11 cellular contexts compared by ENCODE assay signal in genomic region chr17:76732734-76733617, GRCh38. TPM values are rescaled to one million over a fixed set of nuclear protein-coding genes. Genes with fewer than 3 reads are reported as not detected.
DNase-seq lines count a peak whose midpoint lies in the region; ATAC-seq and TF ChIP-seq lines count a peak whose summit lies in the region.
"Had no signal": no experiment of that assay in that cellular context is flagged by ENCODE, and none has a peak within 500 bp of the region (broad histone marks: within the 10 kb centered on the region; RNA-seq: fewer than 3 reads in every experiment).

No MANE protein-coding gene starts in this region.

- H3K9me3 Mint-ChIP-seq in activated T-cell treated with anti-CD3 and anti-CD28 coated beads, Interleukin-2, amount 50 U/mL, for 24 hours: no peaks in the 10 kb centered on the region
- no peaks in the 10 kb centered on the region for H3K9me3 Mint-ChIP-seq in stimulated activated effector memory CD8-positive, alpha-beta T cell treated with anti-CD3 and anti-CD28 coated beads, Interleukin-12 subunit alpha, Interleukin-12 subunit beta, amount 100 ng/mL, for 72 hours

- H3K9me3 ChIP-seq in PC-3 (ENCODE audit: low read length): no peaks in the 10 kb centered on the region
- H3K9me3 ChIP-seq: esophagus squamous epithelium had no signal

- H3K4me3 ChIP-seq in PC-3 (ENCODE audit: low read length): peak overlapping the region; percentile 89

- peaks cover 49% of the 10 kb centered on the region for H3K36me3 ChIP-seq in PC-3 (ENCODE audit: low read depth, low read length)

- peaks cover 93% of the 10 kb centered on the region for H3K36me3 Mint-ChIP-seq in activated T-cell treated with anti-CD3 and anti-CD28 coated beads, Interleukin-2, amount 50 U/mL, for 24 hours (ENCODE audit: low read depth)
- peaks cover 100% of the 10 kb centered on the region for H3K36me3 Mint-ChIP-seq in stimulated activated effector memory CD8-positive, alpha-beta T cell treated with anti-CD3 and anti-CD28 coated beads, Interleukin-12 subunit alpha, Interleukin-12 subunit beta, amount 100 ng/mL, for 72 hours

- H3K4me2 ChIP-seq in PC-3 (ENCODE audit: low read length): peak overlapping the region; percentile 83

- H3K27ac ChIP-seq in PC-3 (ENCODE audit: low read length) (no peak overlapping the region), epithelial cell of prostate (peak overlapping the region; percentile 95)

- H3K79me2 ChIP-seq in PC-3 (ENCODE audit: low read length): peaks cover 84% of the 10 kb centered on the region

- POLR2A ChIA-PET in PC-3 (lab: Charles Lee; ENCODE audit: unreplicated experiment): no interaction called here

- BruUV-seq in PC-3 (replicated peaks; lab: Mats Ljungman, UMichigan): no TSS peak

- TF ChIP-seq CTCF in PC-3 (conservative IDR thresholded peaks at IDR 0.05; ENCODE audit: low read depth, low read length): no peak

- H4K20me1 ChIP-seq in PC-3 (ENCODE audit: low read length): peaks cover 45% of the 10 kb centered on the region

- H2AFZ ChIP-seq in PC-3 (ENCODE audit: low read length): no peak overlapping the region

- H3K4me1 ChIP-seq in PC-3 (ENCODE audit: insufficient read depth, low read length): peaks cover 21% of the 10 kb centered on the region

- intact Hi-C loops in PC-3 (cut with micrococcal nuclease): loop anchor here (10.0 kb wide), 1 partner anchor 552 kb away; no protein-coding TSS in a partner anchor

- H3F3A ChIP-seq in PC-3 (ENCODE audit: low read length, unreplicated experiment): peaks cover 27% of the 10 kb centered on the region

- no peaks in the 10 kb centered on the region for H3K27me3 ChIP-seq in PC-3 (ENCODE audit: low read length)
- H3K27me3 ChIP-seq: esophagus squamous epithelium had no signal

- no peak for DNase-seq in activated T-cell treated with anti-CD3 and anti-CD28 coated beads, Interleukin-2, amount 50 U/mL, for 24 hours
- DNase-seq in activated T-cell treated with anti-CD3 and anti-CD28 coated beads, Interleukin-2, amount 50 U/mL, for 48 hours: no peak
- DNase-seq in PC-3 (no peak), epithelial cell of prostate (ENCODE audit: low read depth, low spot score) (no peak), pons (ENCODE audit: low spot score) (no peak), NCI-H146 treated with DMSO at 0.1 percent for 48 hours (lab: John Stamatoyannopoulos, UW; ENCODE audit: unreplicated experiment) (no peak)
- DNase-seq in stimulated activated effector memory CD8-positive, alpha-beta T cell treated with anti-CD3 and anti-CD28 coated beads, Interleukin-12 subunit alpha, Interleukin-12 subunit beta, amount 100 ng/mL, for 72 hours (ENCODE audit: low spot score in 2 of 2): no peak
- DNase-seq: activated CD8-positive, alpha-beta memory T cell treated with anti-CD3 and anti-CD28 coated beads, Interleukin-2, amount 50 U/mL, for 48 hours; esophagus squamous epithelium; substantia nigra had no signal

- H3K27ac Mint-ChIP-seq in activated T-cell treated with anti-CD3 and anti-CD28 coated beads, Interleukin-2, amount 50 U/mL, for 24 hours: peak overlapping the region; percentile 99
- peak overlapping the region; percentile 99 for H3K27ac Mint-ChIP-seq in stimulated activated effector memory CD8-positive, alpha-beta T cell treated with anti-CD3 and anti-CD28 coated beads, Interleukin-12 subunit alpha, Interleukin-12 subunit beta, amount 100 ng/mL, for 72 hours

- H3K9ac ChIP-seq in PC-3 (ENCODE audit: low read length): no peak overlapping the region

- peaks cover 54% of the 10 kb centered on the region for H3K4me1 Mint-ChIP-seq in activated T-cell treated with anti-CD3 and anti-CD28 coated beads, Interleukin-2, amount 50 U/mL, for 24 hours (ENCODE audit: low read depth)
- peaks cover 34% of the 10 kb centered on the region for H3K4me1 Mint-ChIP-seq in stimulated activated effector memory CD8-positive, alpha-beta T cell treated with anti-CD3 and anti-CD28 coated beads, Interleukin-12 subunit alpha, Interleukin-12 subunit beta, amount 100 ng/mL, for 72 hours

- H3K9me2 ChIP-seq in PC-3 (replicated peaks; ENCODE audit: low read length): no peaks in the 10 kb centered on the region

- ATAC-seq in PC-3 (no peak), GM21381 (IDR thresholded peaks at IDR 0.05; ENCODE audit: unreplicated experiment) (no peak)
- ATAC-seq in stimulated activated effector memory CD8-positive, alpha-beta T cell treated with anti-CD3 and anti-CD28 coated beads, Interleukin-12 subunit alpha, Interleukin-12 subunit beta, amount 100 ng/mL, for 72 hours: no peak

- no peaks in the 10 kb centered on the region for H3K27me3 Mint-ChIP-seq in activated T-cell treated with anti-CD3 and anti-CD28 coated beads, Interleukin-2, amount 50 U/mL, for 24 hours

- H3K4me3 Mint-ChIP-seq in activated T-cell treated with anti-CD3 and anti-CD28 coated beads, Interleukin-2, amount 50 U/mL, for 24 hours: peak overlapping the region; percentile 99
- H3K4me3 Mint-ChIP-seq in stimulated activated effector memory CD8-positive, alpha-beta T cell treated with anti-CD3 and anti-CD28 coated beads, Interleukin-12 subunit alpha, Interleukin-12 subunit beta, amount 100 ng/mL, for 72 hours: peak overlapping the region; percentile 93

- CTCF ChIA-PET in PC-3 (lab: Charles Lee): no interaction called here

RNA-seq across cellular contexts. Expression of gene SRSF2, which starts 4.2 kb away (rescaled TPM):
- total RNA-seq in PC-3 (2014; rRNA removed): 562 and 859 TPM in 2 replicates

RNA-seq across cellular contexts. Expression of gene MFSD11, which starts 4.9 kb away (rescaled TPM):
- 16.6 and 17.3 TPM in 2 replicates for total RNA-seq in PC-3 (2014; rRNA removed)

RNA-seq across cellular contexts. Expression of gene METTL23, which starts 6.3 kb away (rescaled TPM):
- 48.1 and 58.7 TPM in 2 replicates for total RNA-seq in PC-3 (2014; rRNA removed)

RNA-seq across cellular contexts. Expression of gene JMJD6, which starts 6.6 kb away (rescaled TPM):
- 39.0 and 49.8 TPM in 2 replicates for total RNA-seq in PC-3 (2014; rRNA removed)

RNA-seq across cellular contexts. Expression of gene MXRA7, which starts 22.2 kb away (rescaled TPM):
- 98.3 and 148 TPM in 2 replicates for total RNA-seq in PC-3 (2014; rRNA removed)
